Comparison of ENCODE assay signal across 1 cellular context in the genomic region with DNA sequence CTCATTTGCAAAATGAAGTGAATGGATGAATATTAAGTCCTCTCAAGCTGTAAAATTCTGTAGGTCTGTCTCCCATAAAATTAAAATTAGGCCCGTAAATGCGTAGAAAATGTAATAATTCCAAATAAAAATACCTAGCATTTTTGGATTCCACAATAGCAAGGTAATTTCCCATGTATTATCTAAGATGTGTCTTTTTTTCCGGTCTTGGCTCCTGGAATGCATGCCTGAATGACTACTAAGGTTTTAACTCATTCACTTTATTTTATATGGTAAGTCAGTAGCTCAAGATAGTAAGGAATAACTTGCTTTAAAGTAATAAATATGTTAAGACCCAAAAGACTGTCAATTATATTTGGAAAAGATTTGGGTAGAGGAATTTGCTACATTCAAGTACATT.
TF ChIP-seq lines count a peak whose summit lies in the region.

No MANE protein-coding gene starts in this region.

TF ChIP-seq in IMR-90, 13 proteins besides CTCF, POLR2A, EP300 and RAD21 (continued from another document):
- TF ChIP-seq, protein P1, sequence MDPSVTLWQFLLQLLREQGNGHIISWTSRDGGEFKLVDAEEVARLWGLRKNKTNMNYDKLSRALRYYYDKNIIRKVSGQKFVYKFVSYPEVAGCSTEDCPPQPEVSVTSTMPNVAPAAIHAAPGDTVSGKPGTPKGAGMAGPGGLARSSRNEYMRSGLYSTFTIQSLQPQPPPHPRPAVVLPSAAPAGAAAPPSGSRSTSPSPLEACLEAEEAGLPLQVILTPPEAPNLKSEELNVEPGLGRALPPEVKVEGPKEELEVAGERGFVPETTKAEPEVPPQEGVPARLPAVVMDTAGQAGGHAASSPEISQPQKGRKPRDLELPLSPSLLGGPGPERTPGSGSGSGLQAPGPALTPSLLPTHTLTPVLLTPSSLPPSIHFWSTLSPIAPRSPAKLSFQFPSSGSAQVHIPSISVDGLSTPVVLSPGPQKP (IDR thresholded peaks at IDR 0.05; ENCODE audit: borderline replicate concordance, low read depth, low read length): no peak
- no peak for TF ChIP-seq MAFK (IDR thresholded peaks at IDR 0.05; ENCODE audit: low read depth, low read length)
- no peak for TF ChIP-seq CHD1 (IDR thresholded peaks at IDR 0.05; ENCODE audit: low read depth, low read length)
- TF ChIP-seq MAZ (IDR thresholded peaks at IDR 0.05; ENCODE audit: borderline replicate concordance, low read depth, low read length): no peak
- no peak for TF ChIP-seq FOS (IDR thresholded peaks at IDR 0.05; ENCODE audit: low read depth, low read length)
- no peak for TF ChIP-seq RCOR1 (IDR thresholded peaks at IDR 0.05; ENCODE audit: insufficient replicate concordance, low read length)
- TF ChIP-seq RFX5 (IDR thresholded peaks at IDR 0.05; ENCODE audit: low read depth, low read length): no peak
